Comparison of ENCODE assay signal across 40 cellular contexts in the genomic region with DNA sequence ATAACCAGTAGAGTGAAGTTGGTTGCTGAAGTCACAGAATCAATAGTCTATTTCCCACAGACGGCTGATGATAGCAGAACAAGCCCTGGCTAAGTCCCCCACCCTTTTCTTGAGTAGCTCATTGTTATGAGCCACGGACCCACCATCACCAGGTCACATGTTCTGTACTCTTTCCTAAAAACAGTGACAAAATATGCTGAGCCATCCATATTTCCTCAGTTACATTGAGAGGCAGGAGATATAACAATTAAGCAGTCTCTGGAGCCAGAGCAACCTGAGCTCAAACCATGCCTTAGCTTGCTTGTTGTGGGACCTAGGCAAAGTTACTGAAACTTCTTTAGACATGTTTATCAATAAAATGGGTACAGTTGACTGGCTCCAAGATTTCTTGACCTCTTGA. TPM values are rescaled to one million over a fixed set of nuclear protein-coding genes. Genes with fewer than 3 reads are reported as not detected.
"Had no signal": no experiment of that assay in that cellular context is flagged by ENCODE, and none has a peak within 500 bp of the region (broad histone marks: within the 10 kb centered on the region; RNA-seq: fewer than 3 reads in every experiment).

No MANE protein-coding gene starts in this region.

- H3K4me3 ChIP-seq: MG63 had no signal

- DNase-seq: Karpas-422, Kasumi-1, MG63, MM.1S, MV-4-11, NCI-H1048, NCI-H1092, NCI-H1092 treated with DMSO at 0.1 percent for 48 hours, NCI-H1105, NCI-H1105 treated with DMSO at 0.1 percent for 48 hours, NCI-H1417, NCI-H1417 treated with DMSO at 0.1 percent for 48 hours, NCI-H1436, NCI-H1436 treated with DMSO at 0.1 percent for 48 hours, NCI-H146, NCI-H1694, NCI-H1694 treated with DMSO at 0.1 percent for 48 hours, NCI-H187, NCI-H187 treated with DMSO at 0.1 percent for 48 hours, NCI-H1930, NCI-H2029, NCI-H2029 treated with DMSO at 0.1 percent for 48 hours, NCI-H2081, NCI-H2081 treated with DMSO at 0.1 percent for 48 hours, NCI-H2107, NCI-H2171, NCI-H2171 treated with DMSO at 0.1 percent for 48 hours, NCI-H2227 treated with DMSO at 0.1 percent for 48 hours, NCI-H226, NCI-H345, NCI-H446, NCI-H446 treated with DMSO at 0.1 percent for 48 hours, NCI-H510A, NCI-H510A treated with DMSO at 0.1 percent for 48 hours, NCI-H524, NCI-H524 treated with DMSO at 0.1 percent for 48 hours, NCI-H526 had no signal

- H3K27me3 ChIP-seq: MG63 had no signal

- H3K36me3 ChIP-seq: MG63 had no signal

- H3K9me3 ChIP-seq: MG63 had no signal

RNA-seq across cellular contexts. Expression of gene NOX1, which starts 56.8 kb away (rescaled TPM):
- total RNA-seq: LHCN-M2, M059J, MCF 10A had no signal
